Comparison of ENCODE assay signal across 1 cellular context in genomic region chr4:25427871-25428270, GRCh38.
TF ChIP-seq lines count a peak whose summit lies in the region.

No MANE protein-coding gene starts in this region.

TF ChIP-seq in K562, 482 proteins besides CTCF, POLR2A, EP300 and RAD21:
- no peak for TF ChIP-seq TCFL5 (CRISPR knock-in tag; conservative IDR thresholded peaks at IDR 0.05)
- no peak for TF ChIP-seq HNRNPL (IDR thresholded peaks at IDR 0.05; ENCODE audit: low read depth, low read length)
- no peak for TF ChIP-seq KDM2B (CRISPR knock-in tag; IDR thresholded peaks at IDR 0.05)
- TF ChIP-seq, protein P1, sequence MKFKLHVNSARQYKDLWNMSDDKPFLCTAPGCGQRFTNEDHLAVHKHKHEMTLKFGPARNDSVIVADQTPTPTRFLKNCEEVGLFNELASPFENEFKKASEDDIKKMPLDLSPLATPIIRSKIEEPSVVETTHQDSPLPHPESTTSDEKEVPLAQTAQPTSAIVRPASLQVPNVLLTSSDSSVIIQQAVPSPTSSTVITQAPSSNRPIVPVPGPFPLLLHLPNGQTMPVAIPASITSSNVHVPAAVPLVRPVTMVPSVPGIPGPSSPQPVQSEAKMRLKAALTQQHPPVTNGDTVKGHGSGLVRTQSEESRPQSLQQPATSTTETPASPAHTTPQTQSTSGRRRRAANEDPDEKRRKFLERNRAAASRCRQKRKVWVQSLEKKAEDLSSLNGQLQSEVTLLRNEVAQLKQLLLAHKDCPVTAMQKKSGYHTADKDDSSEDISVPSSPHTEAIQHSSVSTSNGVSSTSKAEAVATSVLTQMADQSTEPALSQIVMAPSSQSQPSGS (CRISPR knock-in tag; IDR thresholded peaks at IDR 0.05), result no peak
- TF ChIP-seq TBL1XR1 (IDR thresholded peaks at IDR 0.05; ENCODE audit: low read length in 2 of 2), result no peak
- no peak for TF ChIP-seq TCF7L2 (IDR thresholded peaks at IDR 0.05; ENCODE audit: low read depth, low read length)
- TF ChIP-seq ZNF75A (CRISPR knock-in tag; IDR thresholded peaks at IDR 0.05), result no peak
- TF ChIP-seq UBTF (IDR thresholded peaks at IDR 0.05; ENCODE audit: borderline replicate concordance in 1 of 2, low read depth in 2 of 2, low read length in 2 of 2), result no peak
- no peak for TF ChIP-seq CBX3 (IDR thresholded peaks at IDR 0.05; ENCODE audit: borderline replicate concordance in 1 of 2, low read length in 2 of 2)
- no peak for TF ChIP-seq CREB1 (IDR thresholded peaks at IDR 0.05)
- TF ChIP-seq CREB1 (CRISPR knock-in tag; IDR thresholded peaks at IDR 0.05), result no peak
- TF ChIP-seq KDM1A (IDR thresholded peaks at IDR 0.05), result no peak
- no peak for TF ChIP-seq BHLHE40 (IDR thresholded peaks at IDR 0.05; ENCODE audit: low read length)
- TF ChIP-seq, protein P2, sequence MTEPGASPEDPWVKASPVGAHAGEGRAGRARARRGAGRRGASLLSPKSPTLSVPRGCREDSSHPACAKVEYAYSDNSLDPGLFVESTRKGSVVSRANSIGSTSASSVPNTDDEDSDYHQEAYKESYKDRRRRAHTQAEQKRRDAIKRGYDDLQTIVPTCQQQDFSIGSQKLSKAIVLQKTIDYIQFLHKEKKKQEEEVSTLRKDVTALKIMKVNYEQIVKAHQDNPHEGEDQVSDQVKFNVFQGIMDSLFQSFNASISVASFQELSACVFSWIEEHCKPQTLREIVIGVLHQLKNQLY (CRISPR knock-in tag; conservative IDR thresholded peaks at IDR 0.05), result no peak
- no peak for TF ChIP-seq MEIS2 (IDR thresholded peaks at IDR 0.05; ENCODE audit: partially characterized antibody)
- TF ChIP-seq ZNF3 (CRISPR knock-in tag; IDR thresholded peaks at IDR 0.05), result no peak
- TF ChIP-seq PHF20 (IDR thresholded peaks at IDR 0.05; ENCODE audit: partially characterized antibody), result no peak
- TF ChIP-seq PRPF4 (IDR thresholded peaks at IDR 0.05; ENCODE audit: insufficient read depth, low read depth, low read length, poor library complexity, severe bottlenecking), result no peak
- TF ChIP-seq, protein P3, sequence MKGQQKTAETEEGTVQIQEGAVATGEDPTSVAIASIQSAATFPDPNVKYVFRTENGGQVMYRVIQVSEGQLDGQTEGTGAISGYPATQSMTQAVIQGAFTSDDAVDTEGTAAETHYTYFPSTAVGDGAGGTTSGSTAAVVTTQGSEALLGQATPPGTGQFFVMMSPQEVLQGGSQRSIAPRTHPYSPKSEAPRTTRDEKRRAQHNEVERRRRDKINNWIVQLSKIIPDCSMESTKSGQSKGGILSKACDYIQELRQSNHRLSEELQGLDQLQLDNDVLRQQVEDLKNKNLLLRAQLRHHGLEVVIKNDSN (CRISPR knock-in tag; IDR thresholded peaks at IDR 0.05), result no peak
- TF ChIP-seq, protein P4, sequence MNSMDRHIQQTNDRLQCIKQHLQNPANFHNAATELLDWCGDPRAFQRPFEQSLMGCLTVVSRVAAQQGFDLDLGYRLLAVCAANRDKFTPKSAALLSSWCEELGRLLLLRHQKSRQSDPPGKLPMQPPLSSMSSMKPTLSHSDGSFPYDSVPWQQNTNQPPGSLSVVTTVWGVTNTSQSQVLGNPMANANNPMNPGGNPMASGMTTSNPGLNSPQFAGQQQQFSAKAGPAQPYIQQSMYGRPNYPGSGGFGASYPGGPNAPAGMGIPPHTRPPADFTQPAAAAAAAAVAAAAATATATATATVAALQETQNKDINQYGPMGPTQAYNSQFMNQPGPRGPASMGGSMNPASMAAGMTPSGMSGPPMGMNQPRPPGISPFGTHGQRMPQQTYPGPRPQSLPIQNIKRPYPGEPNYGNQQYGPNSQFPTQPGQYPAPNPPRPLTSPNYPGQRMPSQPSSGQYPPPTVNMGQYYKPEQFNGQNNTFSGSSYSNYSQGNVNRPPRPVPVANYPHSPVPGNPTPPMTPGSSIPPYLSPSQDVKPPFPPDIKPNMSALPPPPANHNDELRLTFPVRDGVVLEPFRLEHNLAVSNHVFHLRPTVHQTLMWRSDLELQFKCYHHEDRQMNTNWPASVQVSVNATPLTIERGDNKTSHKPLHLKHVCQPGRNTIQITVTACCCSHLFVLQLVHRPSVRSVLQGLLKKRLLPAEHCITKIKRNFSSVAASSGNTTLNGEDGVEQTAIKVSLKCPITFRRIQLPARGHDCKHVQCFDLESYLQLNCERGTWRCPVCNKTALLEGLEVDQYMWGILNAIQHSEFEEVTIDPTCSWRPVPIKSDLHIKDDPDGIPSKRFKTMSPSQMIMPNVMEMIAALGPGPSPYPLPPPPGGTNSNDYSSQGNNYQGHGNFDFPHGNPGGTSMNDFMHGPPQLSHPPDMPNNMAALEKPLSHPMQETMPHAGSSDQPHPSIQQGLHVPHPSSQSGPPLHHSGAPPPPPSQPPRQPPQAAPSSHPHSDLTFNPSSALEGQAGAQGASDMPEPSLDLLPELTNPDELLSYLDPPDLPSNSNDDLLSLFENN (IDR thresholded peaks at IDR 0.05; ENCODE audit: low read depth in 2 of 2, low read length in 2 of 2), result no peak
- no peak for TF ChIP-seq ZBTB7A (IDR thresholded peaks at IDR 0.05; ENCODE audit: borderline replicate concordance, control insufficient read depth, low read depth, low read length)
